Comparison of ENCODE assay signal across 8 cellular contexts in genomic region chr2:54680397-54681032, GRCh38. TPM values are rescaled to one million over a fixed set of nuclear protein-coding genes. Genes with fewer than 3 reads are reported as not detected.
DNase-seq lines count a peak whose midpoint lies in the region; ATAC-seq and TF ChIP-seq lines count a peak whose summit lies in the region.

No MANE protein-coding gene starts in this region.

- no peak overlapping the region for H3K9ac ChIP-seq in IMR-90 (ENCODE audit: low read depth, low read length)

- ATAC-seq in GM21423 (IDR thresholded peaks at IDR 0.05; ENCODE audit: unreplicated experiment) (peak; percentile 58), IMR-90 (ENCODE audit: low read depth) (no peak)

- peaks cover 7% of the 10 kb centered on the region for H3K4me1 ChIP-seq in IMR-90 (ENCODE audit: control insufficient read depth, insufficient read depth, low read length)

- dilution Hi-C loops in IMR-90 (cut with HindIII; ENCODE audit: low sequenced_read_pairs, unreplicated experiment), result no loop called here

- H2AFZ ChIP-seq in IMR-90 (replicated peaks; ENCODE audit: low read length, poor library complexity), result peak overlapping the region; percentile 48

- CTCF ChIA-PET in IMR-90 (lab: Yijun Ruan, JAX), result interaction anchor here (0.7 kb wide), 2 partner anchors 12 to 14 kb away, joined by 3 to 8 read pairs; no protein-coding TSS in a partner anchor

- BruUV-seq in IMR-90 (replicated peaks; lab: Mats Ljungman, UMichigan), result no TSS peak

- no peak overlapping the region for H3K4ac ChIP-seq in IMR-90 (ENCODE audit: low read depth, low read length)

- peak; percentile 69 for DNase-seq in GM12865 (ENCODE audit: low read depth)
- DNase-seq in IMR-90, result peak; percentile 45
- DNase-seq in astrocyte of the hippocampus (ENCODE audit: low read depth, low spot score), result peak; percentile 75
- DNase-seq in HK-2 (ENCODE audit: unreplicated experiment), result no peak
- no peak for DNase-seq in OCI-M2 (lab: John Stamatoyannopoulos, UW; ENCODE audit: unreplicated experiment)
- no peak for DNase-seq in NCI-H187 treated with DMSO at 0.1 percent for 48 hours (lab: John Stamatoyannopoulos, UW)
- DNase-seq in UCSD-AML1 (lab: John Stamatoyannopoulos, UW; ENCODE audit: unreplicated experiment), result no peak

- H4K8ac ChIP-seq in IMR-90 (ENCODE audit: low read depth in 2 of 2, low read length in 2 of 2), result no peak overlapping the region

- no peak overlapping the region for H2AK9ac ChIP-seq in IMR-90 (replicated peaks; ENCODE audit: low read depth, low read length, poor library complexity)

- no peaks in the 10 kb centered on the region for H3K79me1 ChIP-seq in IMR-90 (ENCODE audit: low read depth in 1 of 2, low read length in 2 of 2)

- WGBS in IMR-90 (ENCODE audit: extremely low coverage in 2 of 2, insufficient read length in 1 of 2), 2 experiments, result no CpG with 5 or more reads among the region's 6 CpGs

- no peak overlapping the region for H3K4me2 ChIP-seq in IMR-90 (ENCODE audit: low read depth, low read length)

- H4K91ac ChIP-seq in IMR-90 (ENCODE audit: insufficient read depth, low read depth, low read length), result no peak overlapping the region

- H3K9me3 ChIP-seq in IMR-90 (ENCODE audit: control insufficient read depth, insufficient read depth, low read length), result no peaks in the 10 kb centered on the region

- H3K9me1 ChIP-seq in IMR-90 (ENCODE audit: insufficient read depth, low read length), result peaks cover 8% of the 10 kb centered on the region; the same call in 1 of the 2 replicates

- no peak overlapping the region for H2BK120ac ChIP-seq in IMR-90 (ENCODE audit: low read depth, low read length)

- H2AK5ac ChIP-seq in IMR-90 (ENCODE audit: low read depth, low read length), result no peak overlapping the region

- in situ Hi-C loops in IMR-90 (cut with MboI; ENCODE audit: low sequenced_read_pairs), result no loop called here

- no peak overlapping the region for H3K23ac ChIP-seq in IMR-90 (ENCODE audit: low read depth, low read length)

- H3K36me3 ChIP-seq in IMR-90 (ENCODE audit: control insufficient read depth, insufficient read depth, low read length), result no peaks in the 10 kb centered on the region

- no peak overlapping the region for H3K14ac ChIP-seq in IMR-90 (replicated peaks; ENCODE audit: low read depth, low read length)

- no peak overlapping the region for H3K27ac ChIP-seq in IMR-90 (ENCODE audit: insufficient read depth, low read length)

- H3K4me3 ChIP-seq in GM12865 (ENCODE audit: low read depth, low read length) (no peak overlapping the region; the same call in 1 of the 2 replicates), IMR-90 (ENCODE audit: insufficient read depth, low read depth, low read length) (no peak overlapping the region)

- H3K56ac ChIP-seq in IMR-90 (ENCODE audit: extremely low read depth, insufficient read depth, low read length), result no peak overlapping the region

- no peak overlapping the region for H4K5ac ChIP-seq in IMR-90 (ENCODE audit: low read depth, low read length)

- H2BK5ac ChIP-seq in IMR-90 (ENCODE audit: low read depth, low read length, poor library complexity, severe bottlenecking), result no peak overlapping the region

- H2BK20ac ChIP-seq in IMR-90 (ENCODE audit: low read depth, low read length), result no peak overlapping the region

- no peak for TF ChIP-seq POLR2A in IMR-90 (IDR thresholded peaks at IDR 0.05; ENCODE audit: low read depth, low read length)

- intact Hi-C loops in IMR-90 (cut with micrococcal nuclease), result no loop called here

- peaks cover 2% of the 10 kb centered on the region; the same call in 1 of the 2 replicates for H3K27me3 ChIP-seq in IMR-90 (ENCODE audit: control insufficient read depth, insufficient read depth, low read length)

- no peak for TF ChIP-seq CTCF in GM12865 (IDR thresholded peaks at IDR 0.05; ENCODE audit: insufficient read depth, low read depth, low read length, missing control alignments)
- TF ChIP-seq CTCF in IMR-90 (conservative IDR thresholded peaks at IDR 0.05; ENCODE audit: low read depth, low read length), result no peak

- no peak overlapping the region for H2BK15ac ChIP-seq in IMR-90 (ENCODE audit: low read depth, low read length)

- no peaks in the 10 kb centered on the region for H4K20me1 ChIP-seq in IMR-90 (ENCODE audit: insufficient read depth, low read length)

- POLR2A ChIA-PET in IMR-90 (lab: Charles Lee; ENCODE audit: unreplicated experiment), result no interaction called here

- H3K18ac ChIP-seq in IMR-90 (ENCODE audit: low read depth, low read length), result no peak overlapping the region

- TF ChIP-seq RAD21 in IMR-90 (IDR thresholded peaks at IDR 0.05; ENCODE audit: low read length), result no peak

TF ChIP-seq in IMR-90, 13 proteins besides CTCF, POLR2A, EP300 and RAD21:
- TF ChIP-seq MAZ (IDR thresholded peaks at IDR 0.05; ENCODE audit: borderline replicate concordance, low read depth, low read length) (no peak), NFE2L2 (IDR thresholded peaks at IDR 0.05; ENCODE audit: low read depth, low read length) (no peak), CHD1 (IDR thresholded peaks at IDR 0.05; ENCODE audit: low read depth, low read length) (no peak), BHLHE40 (IDR thresholded peaks at IDR 0.05; ENCODE audit: low read depth, low read length) (no peak), RFX5 (IDR thresholded peaks at IDR 0.05; ENCODE audit: low read depth, low read length) (no peak), MXI1 (IDR thresholded peaks at IDR 0.05; ENCODE audit: borderline replicate concordance, low read depth, low read length) (no peak)
- TF ChIP-seq, protein P1, sequence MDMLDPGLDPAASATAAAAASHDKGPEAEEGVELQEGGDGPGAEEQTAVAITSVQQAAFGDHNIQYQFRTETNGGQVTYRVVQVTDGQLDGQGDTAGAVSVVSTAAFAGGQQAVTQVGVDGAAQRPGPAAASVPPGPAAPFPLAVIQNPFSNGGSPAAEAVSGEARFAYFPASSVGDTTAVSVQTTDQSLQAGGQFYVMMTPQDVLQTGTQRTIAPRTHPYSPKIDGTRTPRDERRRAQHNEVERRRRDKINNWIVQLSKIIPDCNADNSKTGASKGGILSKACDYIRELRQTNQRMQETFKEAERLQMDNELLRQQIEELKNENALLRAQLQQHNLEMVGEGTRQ (IDR thresholded peaks at IDR 0.05; ENCODE audit: low read depth, low read length), result no peak

RNA-seq across cellular contexts. Expression of gene EML6, which starts 42.9 kb away (rescaled TPM):
- total RNA-seq in IMR-90 (2012; rRNA removed), result 0.18 and 0.28 TPM in 2 replicates
- 0.14 and 0.19 TPM in 2 replicates for polyA plus RNA-seq in IMR-90 (2012; rRNA removed)
- polyA plus RNA-seq in IMR-90 (2012; cell fraction: cytosol; rRNA removed), result 0.02 and 0.05 TPM in 2 replicates
- polyA plus RNA-seq in IMR-90 (2012; cell fraction: nucleus; rRNA removed; ENCODE audit: low replicate concordance), result 0.24 and 0.56 TPM in 2 replicates

Comparison
In these comparisons a context has a peak if more than half of its experiments do, and no peak if none do; other contexts are left out.
1. DNase-seq: peak in GM12865 (single experiment), IMR-90 (single experiment) and astrocyte of the hippocampus (single experiment); none in HK-2 (single experiment), OCI-M2 (single experiment), NCI-H187 treated with DMSO at 0.1 percent for 48 hours (single experiment) and UCSD-AML1 (single experiment).